In genomic region chr11:68997124-68997994, GRCh38 we compare ENCODE assay signal across 1 cellular context.
TF ChIP-seq lines count a peak whose summit lies in the region.

No MANE protein-coding gene starts in this region.

TF ChIP-seq in IMR-90, 13 proteins besides CTCF, POLR2A, EP300 and RAD21 (continued from another document):
- TF ChIP-seq ELK1 (IDR thresholded peaks at IDR 0.05; ENCODE audit: borderline replicate concordance, low read depth, low read length) = no peak
- TF ChIP-seq NFE2L2 (IDR thresholded peaks at IDR 0.05; ENCODE audit: low read depth, low read length) = no peak
- TF ChIP-seq BHLHE40 (IDR thresholded peaks at IDR 0.05; ENCODE audit: low read depth, low read length) = no peak
- TF ChIP-seq FOS (IDR thresholded peaks at IDR 0.05; ENCODE audit: low read depth, low read length) = no peak
- TF ChIP-seq MXI1 (IDR thresholded peaks at IDR 0.05; ENCODE audit: borderline replicate concordance, low read depth, low read length) = no peak
- TF ChIP-seq SMC3 (IDR thresholded peaks at IDR 0.05; ENCODE audit: low read depth, low read length) = no peak
- TF ChIP-seq MAZ (IDR thresholded peaks at IDR 0.05; ENCODE audit: borderline replicate concordance, low read depth, low read length) = no peak
- TF ChIP-seq RCOR1 (IDR thresholded peaks at IDR 0.05; ENCODE audit: insufficient replicate concordance, low read length) = no peak
- no peak for TF ChIP-seq USF2 (IDR thresholded peaks at IDR 0.05; ENCODE audit: low read depth, low read length)
